Comparison of ENCODE assay signal across 29 cellular contexts in the genomic region with DNA sequence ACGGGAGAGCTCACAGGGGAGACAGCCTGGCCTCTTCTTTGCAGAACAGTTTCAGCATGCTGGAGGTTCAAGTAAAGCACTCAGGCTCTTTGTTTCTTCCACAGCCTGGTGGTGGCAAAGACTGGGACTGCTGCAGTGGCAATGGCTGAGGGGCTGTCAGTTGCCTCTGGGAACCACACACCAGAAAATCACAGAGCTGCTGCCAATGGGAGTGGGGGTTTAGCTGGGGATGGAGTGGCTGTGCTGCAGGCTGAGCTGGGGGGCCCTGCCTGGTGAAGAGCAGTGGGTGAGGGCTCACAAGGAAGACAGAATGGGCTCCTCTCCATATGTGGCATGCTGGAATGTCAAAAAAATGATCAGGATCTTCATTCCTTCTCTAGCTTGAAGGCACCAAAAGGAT.
"Had no signal": no experiment of that assay in that cellular context is flagged by ENCODE, and none has a peak within 500 bp of the region (broad histone marks: within the 10 kb centered on the region; RNA-seq: fewer than 3 reads in every experiment).

No MANE protein-coding gene starts in this region.

- H3K27me3 ChIP-seq: stomach, suprapubic skin, testis, thyroid gland, tibial artery, tibial nerve, transverse colon, upper lobe of left lung, upper lobe of right lung, uterus, vagina had no signal

- H3K36me3 Mint-ChIP-seq: stimulated activated effector memory CD8-positive, alpha-beta T cell treated with anti-CD3 and anti-CD28 coated beads, Interleukin-12 subunit alpha, Interleukin-12 subunit beta, amount 100 ng/mL, for 72 hours; stimulated activated memory B cell treated with anti-CD40 and anti-IgM and Interleukin-4, amounts not matched to agents 10 μg/mL and 1 μg/mL and 100 μg/mL, for 72 hours; stimulated activated naive B cell treated with anti-CD40 and anti-IgM and Interleukin-4, amounts not matched to agents 10 μg/mL and 1 μg/mL and 100 μg/mL, for 72 hours; type B pancreatic cell had no signal

- H3K4me3 Mint-ChIP-seq: stimulated activated effector memory CD8-positive, alpha-beta T cell treated with anti-CD3 and anti-CD28 coated beads, Interleukin-12 subunit alpha, Interleukin-12 subunit beta, amount 100 ng/mL, for 72 hours; stimulated activated memory B cell treated with anti-CD40 and anti-IgM and Interleukin-4, amounts not matched to agents 10 μg/mL and 1 μg/mL and 100 μg/mL, for 72 hours; stimulated activated naive B cell treated with anti-CD40 and anti-IgM and Interleukin-4, amounts not matched to agents 10 μg/mL and 1 μg/mL and 100 μg/mL, for 72 hours; stimulated activated naive CD8-positive, alpha-beta T cell treated with anti-CD3 and anti-CD28 coated beads, Interleukin-15, amount 100 ng/mL, for 72 hours; stimulated activated naive CD8-positive, alpha-beta T cell treated with anti-CD3 and anti-CD28 coated beads, Interleukin-15, Interleukin-2, amounts not matched to agents 100 ng/mL and 50 ng/mL, for 24 hours; type B pancreatic cell had no signal

- DNase-seq: stimulated activated CD4-positive, alpha-beta T cell treated with anti-CD3 and anti-CD28 coated beads, Interleukin-2, amount 100 ng/mL, for 48 hours; stimulated activated CD4-positive, alpha-beta T cell treated with anti-CD3 and anti-CD28 coated beads, Interleukin-4, amount 100 ng/mL, for 1 hour; stimulated activated CD4-positive, alpha-beta T cell treated with anti-CD3 and anti-CD28 coated beads, Interleukin-4, amount 100 ng/mL, for 24 hours; stimulated activated CD4-positive, alpha-beta T cell treated with anti-CD3 and anti-CD28 coated beads, Interleukin-4, amount 100 ng/mL, for 4 hours; stimulated activated CD8-positive, alpha-beta memory T cell treated with anti-CD3 and anti-CD28 coated beads, Interleukin-4, amount 100 ng/mL, for 48 hours; stimulated activated naive B cell treated with anti-CD40 and anti-IgM and Interleukin-4, amounts not matched to agents 10 μg/mL and 1 μg/mL and 100 μg/mL, for 72 hours; stimulated activated naive CD4-positive, alpha-beta T cell; stimulated activated naive CD4-positive, alpha-beta T cell treated with Interleukin-2 at 50 U/mL for 16 hours; stimulated activated naive CD8-positive, alpha-beta T cell treated with anti-CD3 and anti-CD28 coated beads, Interleukin-15, amount 100 ng/mL, for 72 hours; stimulated activated naive CD8-positive, alpha-beta T cell treated with anti-CD3 and anti-CD28 coated beads, Interleukin-15, Interleukin-2, amounts not matched to agents 100 U/mL and 50 U/mL, for 24 hours; stomach; substantia nigra; testis; thyroid gland; tibial artery; transverse colon; trophoblast cell; upper lobe of left lung; upper lobe of right lung; uterus had no signal

- H3K4me1 ChIP-seq: stomach, suprapubic skin, testis, thyroid gland, tibial artery, tibial nerve, transverse colon, upper lobe of left lung, upper lobe of right lung, uterus, vagina had no signal

- H3K4me3 ChIP-seq: stomach, suprapubic skin, testis, thoracic aorta, thyroid gland, tibial artery, tibial nerve, transverse colon, upper lobe of left lung, upper lobe of right lung, uterus, vagina had no signal

- H3K4me1 Mint-ChIP-seq: stimulated activated effector memory CD8-positive, alpha-beta T cell treated with anti-CD3 and anti-CD28 coated beads, Interleukin-12 subunit alpha, Interleukin-12 subunit beta, amount 100 ng/mL, for 72 hours; stimulated activated memory B cell treated with anti-CD40 and anti-IgM and Interleukin-4, amounts not matched to agents 10 μg/mL and 1 μg/mL and 100 μg/mL, for 72 hours; stimulated activated naive B cell treated with anti-CD40 and anti-IgM and Interleukin-4, amounts not matched to agents 10 μg/mL and 1 μg/mL and 100 μg/mL, for 72 hours; stimulated activated naive CD8-positive, alpha-beta T cell treated with anti-CD3 and anti-CD28 coated beads, Interleukin-15, amount 100 ng/mL, for 72 hours had no signal

- H3K27ac ChIP-seq: stomach, suprapubic skin, testis, thoracic aorta, thyroid gland, tibial artery, tibial nerve, transverse colon, upper lobe of left lung, upper lobe of right lung, uterus, vagina had no signal

- H3K36me3 ChIP-seq: stomach, suprapubic skin, thoracic aorta, thyroid gland, tibial artery, tibial nerve, transverse colon, upper lobe of left lung, upper lobe of right lung, uterus, vagina had no signal

- FAIRE-seq: urothelium cell line had no signal

- H3K27ac Mint-ChIP-seq: stimulated activated effector memory CD8-positive, alpha-beta T cell treated with anti-CD3 and anti-CD28 coated beads, Interleukin-12 subunit alpha, Interleukin-12 subunit beta, amount 100 ng/mL, for 72 hours; stimulated activated memory B cell treated with anti-CD40 and anti-IgM and Interleukin-4, amounts not matched to agents 10 μg/mL and 1 μg/mL and 100 μg/mL, for 72 hours; stimulated activated naive B cell treated with anti-CD40 and anti-IgM and Interleukin-4, amounts not matched to agents 10 μg/mL and 1 μg/mL and 100 μg/mL, for 72 hours; stimulated activated naive CD8-positive, alpha-beta T cell treated with anti-CD3 and anti-CD28 coated beads, Interleukin-15, amount 100 ng/mL, for 72 hours; stimulated activated naive CD8-positive, alpha-beta T cell treated with anti-CD3 and anti-CD28 coated beads, Interleukin-15, Interleukin-2, amounts not matched to agents 100 ng/mL and 50 ng/mL, for 24 hours; type B pancreatic cell had no signal

- H3K9me3 ChIP-seq: suprapubic skin, testis, thyroid gland, upper lobe of right lung, vagina had no signal

- H3K9me3 Mint-ChIP-seq: type B pancreatic cell had no signal

- H3K27me3 Mint-ChIP-seq: stimulated activated memory B cell treated with anti-CD40 and anti-IgM and Interleukin-4, amounts not matched to agents 10 μg/mL and 1 μg/mL and 100 μg/mL, for 72 hours; stimulated activated naive B cell treated with anti-CD40 and anti-IgM and Interleukin-4, amounts not matched to agents 10 μg/mL and 1 μg/mL and 100 μg/mL, for 72 hours had no signal
